ENCODE assay signal across 8 cellular contexts in the genomic region with DNA sequence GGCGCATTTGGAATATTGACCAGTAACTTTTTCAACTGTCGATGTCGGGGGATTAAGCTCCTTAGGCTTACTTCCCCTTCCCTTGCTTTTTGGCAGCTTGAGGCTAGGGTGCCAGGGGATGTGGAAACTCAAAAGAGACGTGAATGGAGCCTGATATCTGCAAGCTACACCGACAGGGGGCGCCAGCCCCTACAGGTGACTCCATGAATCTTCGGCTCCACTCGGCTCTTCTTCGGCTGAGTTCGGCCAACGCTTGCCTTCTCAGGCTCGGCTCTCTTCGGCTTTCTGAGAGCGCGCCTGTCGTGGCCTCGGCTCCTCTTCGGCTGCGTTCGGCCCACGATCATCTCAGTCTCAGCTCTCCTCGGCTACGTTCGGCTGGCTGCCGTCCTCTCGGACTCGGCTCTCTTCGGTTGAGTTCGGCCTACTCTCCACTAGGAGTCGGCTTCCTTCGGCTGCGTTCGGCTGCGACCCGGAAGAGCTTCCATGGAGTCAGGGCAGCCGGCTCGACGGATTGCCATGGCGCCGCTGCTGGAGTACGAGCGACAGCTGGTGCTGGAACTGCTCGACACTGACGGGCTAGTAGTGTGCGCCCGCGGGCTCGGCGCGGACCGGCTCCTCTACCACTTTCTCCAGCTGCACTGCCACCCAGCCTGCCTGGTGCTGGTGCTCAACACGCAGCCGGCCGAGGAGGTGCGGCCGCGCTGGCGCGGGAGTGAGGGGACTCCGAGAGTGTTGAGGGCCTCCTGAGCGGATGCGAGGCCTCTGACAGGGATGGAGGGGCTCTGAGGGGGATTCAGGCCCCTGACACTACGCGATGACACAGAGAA. TPM values are rescaled to one million over a fixed set of nuclear protein-coding genes. Genes with fewer than 3 reads are reported as not detected.
DNase-seq lines count a peak whose midpoint lies in the region; TF ChIP-seq lines count a peak whose summit lies in the region.

Gene ERCC4 (plus strand): TSS at position 472 of the 827 bp plus-strand sequence. CDS start 12 bp downstream, at position 484.

- H3K4me3 Mint-ChIP-seq in H9 (peak within 1 kb of the TSS; percentile 96 to 97), nephron (peak within 1 kb of the TSS; percentile 75 to 99 (median 95))
- peak within 1 kb of the TSS; percentile 93 for H3K4me3 Mint-ChIP-seq in stimulated activated naive CD8-positive, alpha-beta T cell treated with anti-CD3 and anti-CD28 coated beads, Interleukin-15, Interleukin-2, amounts not matched to agents 100 ng/mL and 50 ng/mL, for 24 hours

- no peaks in the 10 kb centered on the region for H3K27me3 ChIP-seq in H9 (ENCODE audit: insufficient read depth, low read length)

- no peak within 1 kb of the TSS for H3K18ac ChIP-seq in H9 (ENCODE audit: insufficient read length, low read depth, low read length)

- no peak within 1 kb of the TSS for H4K5ac ChIP-seq in H9 (ENCODE audit: insufficient read length, low read depth, low read length)

- H3K23ac ChIP-seq in H9 (ENCODE audit: insufficient read length, low read depth, low read length) = no peak within 1 kb of the TSS

- H3K27ac Mint-ChIP-seq in H9 (peak within 1 kb of the TSS; percentile 37 to 93 (median 81); a peak in 5 of 7 replicates), nephron (peak within 1 kb of the TSS; percentile 20 to 71 (median 31))
- H3K27ac Mint-ChIP-seq in stimulated activated naive CD8-positive, alpha-beta T cell treated with anti-CD3 and anti-CD28 coated beads, Interleukin-15, Interleukin-2, amounts not matched to agents 100 ng/mL and 50 ng/mL, for 24 hours = peak within 1 kb of the TSS; percentile 94

- no peak within 1 kb of the TSS for H2BK20ac ChIP-seq in H9 (ENCODE audit: low read depth, low read length, poor library complexity, severe bottlenecking)

- H4K91ac ChIP-seq in H9 (ENCODE audit: insufficient read length, low read depth, low read length) = no peak within 1 kb of the TSS

- H2BK5ac ChIP-seq in H9 (ENCODE audit: insufficient read length, low read length) = no peak within 1 kb of the TSS

- no peak within 1 kb of the TSS for H3K4ac ChIP-seq in H9 (ENCODE audit: low read depth, low read length)

- no peaks in the 10 kb centered on the region; the same call in 1 of the 2 replicates for H3K4me1 ChIP-seq in H9 (ENCODE audit: insufficient read depth, low read length)

- peak within 1 kb of the TSS; percentile 76 for H3K4me2 ChIP-seq in H9 (ENCODE audit: insufficient read depth, insufficient read length, low read length)

- peaks cover 4 to 9% (median 9%) of the 10 kb centered on the region in 3 experiments; a peak in 4 of 7 replicates for H3K36me3 Mint-ChIP-seq in H9 (ENCODE audit: insufficient read depth in 1 of 3, low read depth in 3 of 3)
- H3K36me3 Mint-ChIP-seq in nephron (ENCODE audit: low read depth) = peaks cover 4% of the 10 kb centered on the region
- H3K36me3 Mint-ChIP-seq in stimulated activated naive CD8-positive, alpha-beta T cell treated with anti-CD3 and anti-CD28 coated beads, Interleukin-15, Interleukin-2, amounts not matched to agents 100 ng/mL and 50 ng/mL, for 24 hours (ENCODE audit: low read depth) = peaks cover 10% of the 10 kb centered on the region

- no peak within 1 kb of the TSS for H2AFZ ChIP-seq in H9 (ENCODE audit: low read length)

- H3K9ac ChIP-seq in H9 (ENCODE audit: extremely low read depth, insufficient read length, low read length) = peak within 1 kb of the TSS; percentile 94

- peak within 1 kb of the TSS; percentile 98 for H3K4me3 ChIP-seq in fibroblast of the aortic adventitia (ENCODE audit: low read depth, low read length)

- no peak within 1 kb of the TSS for H3T11ph ChIP-seq in H9 (ENCODE audit: low read length)

- TF ChIP-seq CTCF in H9 (conservative IDR thresholded peaks at IDR 0.05) (peak; percentile 95), fibroblast of the aortic adventitia (IDR thresholded peaks at IDR 0.05; ENCODE audit: insufficient read depth, low read length) (peak; percentile 95), nephron (IDR thresholded peaks at IDR 0.05; ENCODE audit: unreplicated experiment in 3 of 3) (peak; percentile 96 to 97 (median 96))

- H2BK120ac ChIP-seq in H9 (ENCODE audit: low read depth, low read length, poor library complexity, severe bottlenecking) = no peak within 1 kb of the TSS

- H3K56ac ChIP-seq in H9 (ENCODE audit: insufficient read length, low read depth, low read length) = no peak within 1 kb of the TSS

- H3K9me3 ChIP-seq in H9 (ENCODE audit: control insufficient read depth, low read depth, low read length) = no peaks in the 10 kb centered on the region

- H3K9me3 Mint-ChIP-seq in H9 (no peaks in the 10 kb centered on the region), nephron (no peaks in the 10 kb centered on the region)
- H3K9me3 Mint-ChIP-seq in stimulated activated naive CD8-positive, alpha-beta T cell treated with anti-CD3 and anti-CD28 coated beads, Interleukin-15, Interleukin-2, amounts not matched to agents 100 ng/mL and 50 ng/mL, for 24 hours = no peaks in the 10 kb centered on the region

- no peak within 1 kb of the TSS for H3K27ac ChIP-seq in H9 (ENCODE audit: insufficient read length, low read depth, low read length)

- no peaks in the 10 kb centered on the region for H3K27me3 Mint-ChIP-seq in H9 (ENCODE audit: low read depth)
- no peaks in the 10 kb centered on the region for H3K27me3 Mint-ChIP-seq in nephron (ENCODE audit: low read depth)
- peaks cover 4% of the 10 kb centered on the region for H3K27me3 Mint-ChIP-seq in stimulated activated naive CD8-positive, alpha-beta T cell treated with anti-CD3 and anti-CD28 coated beads, Interleukin-15, Interleukin-2, amounts not matched to agents 100 ng/mL and 50 ng/mL, for 24 hours

- no peak within 1 kb of the TSS for H2AK5ac ChIP-seq in H9 (ENCODE audit: insufficient read length, low read length)

- H4K8ac ChIP-seq in H9 (replicated peaks; ENCODE audit: insufficient read length, low read depth, low read length) = no peak within 1 kb of the TSS

- no peak within 1 kb of the TSS for H2BK15ac ChIP-seq in H9 (ENCODE audit: low read depth, low read length)

- no CpG with 5 or more reads among the region's 64 CpGs for WGBS in H9 (ENCODE audit: extremely low coverage, insufficient read length, low lambda C conversion rate)

- H3K79me1 ChIP-seq in H9 (ENCODE audit: insufficient read depth, low read depth, low read length, poor library complexity, severe bottlenecking) = no peaks in the 10 kb centered on the region

- H3K23me2 ChIP-seq in H9 (ENCODE audit: insufficient read length, low read depth, low read length, poor library complexity, severe bottlenecking) = no peaks in the 10 kb centered on the region

- H3K79me2 ChIP-seq in H9 (ENCODE audit: insufficient read depth, low read length) = no peaks in the 10 kb centered on the region

- DNase-seq in GDM1 (lab: John Stamatoyannopoulos, UW) = peak; percentile 100
- peak; percentile 99 for DNase-seq in H9
- DNase-seq in M059J (ENCODE audit: low read depth) = peak; percentile 99
- DNase-seq in SHP77 (lab: John Stamatoyannopoulos, UW) = peak; percentile 97 to 98
- DNase-seq in activated effector memory CD4-positive, alpha-beta T cell treated with Interleukin-2 at 50 U/mL for 16 hours = peak; percentile 99
- peak; percentile 99 for DNase-seq in fibroblast of the aortic adventitia (ENCODE audit: low read depth)

- H4K20me1 ChIP-seq in H9 (ENCODE audit: control insufficient read depth, insufficient read depth, insufficient read length) = no peaks in the 10 kb centered on the region

- H3K4me1 Mint-ChIP-seq in H9 = peaks cover 16 to 18% of the 10 kb centered on the region in 2 experiments
- H3K4me1 Mint-ChIP-seq in nephron = peaks cover 25% of the 10 kb centered on the region
- peaks cover 24% of the 10 kb centered on the region for H3K4me1 Mint-ChIP-seq in stimulated activated naive CD8-positive, alpha-beta T cell treated with anti-CD3 and anti-CD28 coated beads, Interleukin-15, Interleukin-2, amounts not matched to agents 100 ng/mL and 50 ng/mL, for 24 hours (ENCODE audit: low read depth)

- H2BK12ac ChIP-seq in H9 (ENCODE audit: insufficient read length, low read depth, low read length) = no peak within 1 kb of the TSS

- peak within 1 kb of the TSS; percentile 59 for H3K14ac ChIP-seq in H9 (ENCODE audit: insufficient read depth, low read length)

RNA-seq across cellular contexts. Expression of gene ERCC4, which starts in this region (rescaled TPM):
- total RNA-seq in H9 (2021) (11.7 and 15.6 TPM in 2 replicates), fibroblast of the aortic adventitia (ENCODE audit: low replicate concordance) (16.4 and 43.0 TPM in 2 replicates)
- total RNA-seq in M059J (2014; rRNA removed; shearing (Covaris generic)) = 9.7 and 11.9 TPM in 2 replicates

Comparison
In these comparisons a context has a peak if more than half of its experiments do, and no peak if none do; other contexts are left out.
1. H3K27ac Mint-ChIP-seq: peak in every context shown above with its lines; median percentile 94 in stimulated activated naive CD8-positive, alpha-beta T cell treated with anti-CD3 and anti-CD28 coated beads, Interleukin-15, Interleukin-2, amounts not matched to agents 100 ng/mL and 50 ng/mL, for 24 hours; 81 in H9; 31 in nephron.